ENCODE assay signal across 1 cellular context in genomic region chr3:67654099-67654831, GRCh38.
A peak's percentile ranks its signal among the peaks of the same experiment; 100 is the strongest.
TF ChIP-seq lines count a peak whose summit lies in the region.

Gene SUCLG2 (minus strand): TSS chr3:67654612. CDS start chr3:67654586, 26 bp downstream.

TF ChIP-seq in HepG2, 621 proteins besides CTCF, POLR2A, EP300 and RAD21 (continued from another document and continues in another):
- TF ChIP-seq, protein P1, sequence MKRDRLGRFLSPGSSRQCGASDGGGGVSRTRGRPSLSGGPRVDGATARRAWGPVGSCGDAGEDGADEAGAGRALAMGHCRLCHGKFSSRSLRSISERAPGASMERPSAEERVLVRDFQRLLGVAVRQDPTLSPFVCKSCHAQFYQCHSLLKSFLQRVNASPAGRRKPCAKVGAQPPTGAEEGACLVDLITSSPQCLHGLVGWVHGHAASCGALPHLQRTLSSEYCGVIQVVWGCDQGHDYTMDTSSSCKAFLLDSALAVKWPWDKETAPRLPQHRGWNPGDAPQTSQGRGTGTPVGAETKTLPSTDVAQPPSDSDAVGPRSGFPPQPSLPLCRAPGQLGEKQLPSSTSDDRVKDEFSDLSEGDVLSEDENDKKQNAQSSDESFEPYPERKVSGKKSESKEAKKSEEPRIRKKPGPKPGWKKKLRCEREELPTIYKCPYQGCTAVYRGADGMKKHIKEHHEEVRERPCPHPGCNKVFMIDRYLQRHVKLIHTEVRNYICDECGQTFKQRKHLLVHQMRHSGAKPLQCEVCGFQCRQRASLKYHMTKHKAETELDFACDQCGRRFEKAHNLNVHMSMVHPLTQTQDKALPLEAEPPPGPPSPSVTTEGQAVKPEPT (CRISPR knock-in tag; IDR thresholded peaks at IDR 0.05; ENCODE audit: low read depth) = 0 out of 2 replicates have a peak, but pooled peaks have one; percentile 16
- TF ChIP-seq ATF1 (CRISPR knock-in tag; IDR thresholded peaks at IDR 0.05) = no peak
- TF ChIP-seq HES4 (CRISPR knock-in tag; IDR thresholded peaks at IDR 0.05; ENCODE audit: borderline replicate concordance) = peak; percentile 31; the same call in 1 of the 2 replicates
- TF ChIP-seq, protein P2, sequence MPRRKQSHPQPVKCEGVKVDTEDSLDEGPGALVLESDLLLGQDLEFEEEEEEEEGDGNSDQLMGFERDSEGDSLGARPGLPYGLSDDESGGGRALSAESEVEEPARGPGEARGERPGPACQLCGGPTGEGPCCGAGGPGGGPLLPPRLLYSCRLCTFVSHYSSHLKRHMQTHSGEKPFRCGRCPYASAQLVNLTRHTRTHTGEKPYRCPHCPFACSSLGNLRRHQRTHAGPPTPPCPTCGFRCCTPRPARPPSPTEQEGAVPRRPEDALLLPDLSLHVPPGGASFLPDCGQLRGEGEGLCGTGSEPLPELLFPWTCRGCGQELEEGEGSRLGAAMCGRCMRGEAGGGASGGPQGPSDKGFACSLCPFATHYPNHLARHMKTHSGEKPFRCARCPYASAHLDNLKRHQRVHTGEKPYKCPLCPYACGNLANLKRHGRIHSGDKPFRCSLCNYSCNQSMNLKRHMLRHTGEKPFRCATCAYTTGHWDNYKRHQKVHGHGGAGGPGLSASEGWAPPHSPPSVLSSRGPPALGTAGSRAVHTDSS (CRISPR knock-in tag; conservative IDR thresholded peaks at IDR 0.05) = no peak
- no peak for TF ChIP-seq ZBTB21 (CRISPR knock-in tag; IDR thresholded peaks at IDR 0.05)
- TF ChIP-seq ZNF124 (CRISPR knock-in tag; IDR thresholded peaks at IDR 0.05) = no peak
- no peak for TF ChIP-seq ZNF317 (CRISPR knock-in tag; IDR thresholded peaks at IDR 0.05)
- TF ChIP-seq FOXP4 (CRISPR knock-in tag; IDR thresholded peaks at IDR 0.05) = no peak
- peak; percentile 47 for TF ChIP-seq ARNTL (CRISPR knock-in tag; IDR thresholded peaks at IDR 0.05)
- no peak for TF ChIP-seq ZNF549 (CRISPR knock-in tag; IDR thresholded peaks at IDR 0.05)
- peak; percentile 91 for TF ChIP-seq MTA1 (CRISPR knock-in tag; IDR thresholded peaks at IDR 0.05; ENCODE audit: borderline replicate concordance)
- no peak for TF ChIP-seq ZNF232 (CRISPR knock-in tag; IDR thresholded peaks at IDR 0.05; ENCODE audit: borderline replicate concordance)
- TF ChIP-seq BRCA1 (CRISPR knock-in tag; IDR thresholded peaks at IDR 0.05) = no peak
- no peak for TF ChIP-seq GLMP (CRISPR knock-in tag; IDR thresholded peaks at IDR 0.05; ENCODE audit: borderline replicate concordance)
- no peak; the same call in 1 of the 2 replicates for TF ChIP-seq ZNF580 (CRISPR knock-in tag; IDR thresholded peaks at IDR 0.05; ENCODE audit: borderline replicate concordance, low read depth)
- TF ChIP-seq RARG (CRISPR knock-in tag; IDR thresholded peaks at IDR 0.05; ENCODE audit: low read depth) = no peak
- TF ChIP-seq EEA1 (CRISPR knock-in tag; IDR thresholded peaks at IDR 0.05; ENCODE audit: borderline replicate concordance) = 0 out of 2 replicates have a peak, but pooled peaks have one; percentile 55
- TF ChIP-seq TCF12 (IDR thresholded peaks at IDR 0.05) = no peak
- TF ChIP-seq TCF12 (CRISPR knock-in tag; IDR thresholded peaks at IDR 0.05) = peak; percentile 46; the same call in 1 of the 2 replicates
- TF ChIP-seq ZNF12 (CRISPR knock-in tag; IDR thresholded peaks at IDR 0.05) = no peak
- peak; percentile 89 for TF ChIP-seq ZFY (CRISPR knock-in tag; IDR thresholded peaks at IDR 0.05)
- no peak for TF ChIP-seq ATAD3A (CRISPR knock-in tag; IDR thresholded peaks at IDR 0.05)
- TF ChIP-seq BORCS8-MEF2B (CRISPR knock-in tag; IDR thresholded peaks at IDR 0.05) = peak; percentile 13; the same call in 1 of the 2 replicates
- TF ChIP-seq CBX5 (CRISPR knock-in tag; IDR thresholded peaks at IDR 0.05; ENCODE audit: borderline replicate concordance) = 0 out of 2 replicates have a peak, but pooled peaks have one; percentile 25
- no peak for TF ChIP-seq CENPX (CRISPR knock-in tag; IDR thresholded peaks at IDR 0.05)
- no peak; the same call in 1 of the 2 replicates for TF ChIP-seq ZFP90 (CRISPR knock-in tag; IDR thresholded peaks at IDR 0.05; ENCODE audit: borderline replicate concordance)
- no peak for TF ChIP-seq CHD2 (IDR thresholded peaks at IDR 0.05; ENCODE audit: low read depth, low read length)
- no peak for TF ChIP-seq FOXK2 (IDR thresholded peaks at IDR 0.05)
- peak; percentile 32; the same call in 1 of the 2 replicates for TF ChIP-seq ZNF891 (CRISPR knock-in tag; IDR thresholded peaks at IDR 0.05)
- no peak for TF ChIP-seq XBP1 (CRISPR knock-in tag; IDR thresholded peaks at IDR 0.05)
- no peak for TF ChIP-seq SRF (IDR thresholded peaks at IDR 0.05; ENCODE audit: low read depth, low read length)
- TF ChIP-seq, protein P3, sequence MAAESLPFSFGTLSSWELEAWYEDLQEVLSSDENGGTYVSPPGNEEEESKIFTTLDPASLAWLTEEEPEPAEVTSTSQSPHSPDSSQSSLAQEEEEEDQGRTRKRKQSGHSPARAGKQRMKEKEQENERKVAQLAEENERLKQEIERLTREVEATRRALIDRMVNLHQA (CRISPR knock-in tag; IDR thresholded peaks at IDR 0.05) = no peak
- TF ChIP-seq GLI4 (CRISPR knock-in tag; IDR thresholded peaks at IDR 0.05; ENCODE audit: borderline replicate concordance) = no peak
- TF ChIP-seq, protein P4, sequence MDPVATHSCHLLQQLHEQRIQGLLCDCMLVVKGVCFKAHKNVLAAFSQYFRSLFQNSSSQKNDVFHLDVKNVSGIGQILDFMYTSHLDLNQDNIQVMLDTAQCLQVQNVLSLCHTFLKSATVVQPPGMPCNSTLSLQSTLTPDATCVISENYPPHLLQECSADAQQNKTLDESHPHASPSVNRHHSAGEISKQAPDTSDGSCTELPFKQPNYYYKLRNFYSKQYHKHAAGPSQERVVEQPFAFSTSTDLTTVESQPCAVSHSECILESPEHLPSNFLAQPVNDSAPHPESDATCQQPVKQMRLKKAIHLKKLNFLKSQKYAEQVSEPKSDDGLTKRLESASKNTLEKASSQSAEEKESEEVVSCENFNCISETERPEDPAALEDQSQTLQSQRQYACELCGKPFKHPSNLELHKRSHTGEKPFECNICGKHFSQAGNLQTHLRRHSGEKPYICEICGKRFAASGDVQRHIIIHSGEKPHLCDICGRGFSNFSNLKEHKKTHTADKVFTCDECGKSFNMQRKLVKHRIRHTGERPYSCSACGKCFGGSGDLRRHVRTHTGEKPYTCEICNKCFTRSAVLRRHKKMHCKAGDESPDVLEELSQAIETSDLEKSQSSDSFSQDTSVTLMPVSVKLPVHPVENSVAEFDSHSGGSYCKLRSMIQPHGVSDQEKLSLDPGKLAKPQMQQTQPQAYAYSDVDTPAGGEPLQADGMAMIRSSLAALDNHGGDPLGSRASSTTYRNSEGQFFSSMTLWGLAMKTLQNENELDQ (CRISPR knock-in tag; IDR thresholded peaks at IDR 0.05; ENCODE audit: borderline replicate concordance) = no peak
- TF ChIP-seq SIN3A (IDR thresholded peaks at IDR 0.05; ENCODE audit: borderline replicate concordance, low read depth, low read length) = no peak; the same call in 1 of the 2 replicates
- TF ChIP-seq ELF3 (CRISPR knock-in tag; IDR thresholded peaks at IDR 0.05) = peak; percentile 78; the same call in 1 of the 2 replicates
- TF ChIP-seq ZMYM4 (CRISPR knock-in tag; IDR thresholded peaks at IDR 0.05) = peak; percentile 89
- TF ChIP-seq KMT2A (CRISPR knock-in tag; IDR thresholded peaks at IDR 0.05) = peak; percentile 83
- no peak for TF ChIP-seq ZNF225 (CRISPR knock-in tag; IDR thresholded peaks at IDR 0.05)
- no peak for TF ChIP-seq TCF7 (IDR thresholded peaks at IDR 0.05; ENCODE audit: low read depth)
- peak; percentile 50 for TF ChIP-seq ZBTB38 (CRISPR knock-in tag; IDR thresholded peaks at IDR 0.05)
- TF ChIP-seq NR2F6 (IDR thresholded peaks at IDR 0.05) = peak; percentile 48; the same call in 1 of the 2 replicates
- TF ChIP-seq NR2F6 (CRISPR knock-in tag; IDR thresholded peaks at IDR 0.05) = peak; percentile 63; the same call in 1 of the 2 replicates
- TF ChIP-seq, protein P5, sequence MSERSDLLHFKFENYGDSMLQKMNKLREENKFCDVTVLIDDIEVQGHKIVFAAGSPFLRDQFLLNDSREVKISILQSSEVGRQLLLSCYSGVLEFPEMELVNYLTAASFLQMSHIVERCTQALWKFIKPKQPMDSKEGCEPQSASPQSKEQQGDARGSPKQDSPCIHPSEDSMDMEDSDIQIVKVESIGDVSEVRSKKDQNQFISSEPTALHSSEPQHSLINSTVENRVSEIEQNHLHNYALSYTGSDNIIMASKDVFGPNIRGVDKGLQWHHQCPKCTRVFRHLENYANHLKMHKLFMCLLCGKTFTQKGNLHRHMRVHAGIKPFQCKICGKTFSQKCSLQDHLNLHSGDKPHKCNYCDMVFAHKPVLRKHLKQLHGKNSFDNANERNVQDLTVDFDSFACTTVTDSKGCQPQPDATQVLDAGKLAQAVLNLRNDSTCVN (CRISPR knock-in tag; IDR thresholded peaks at IDR 0.05; ENCODE audit: borderline replicate concordance) = 0 out of 2 replicates have a peak, but pooled peaks have one; percentile 22
- no peak for TF ChIP-seq ZSCAN12 (CRISPR knock-in tag; IDR thresholded peaks at IDR 0.05)
- peak; percentile 32; the same call in 1 of the 2 replicates for TF ChIP-seq ZNF564 (CRISPR knock-in tag; IDR thresholded peaks at IDR 0.05)
- no peak for TF ChIP-seq ZNF660 (CRISPR knock-in tag; IDR thresholded peaks at IDR 0.05; ENCODE audit: borderline replicate concordance, low read depth)
- TF ChIP-seq, protein P6, sequence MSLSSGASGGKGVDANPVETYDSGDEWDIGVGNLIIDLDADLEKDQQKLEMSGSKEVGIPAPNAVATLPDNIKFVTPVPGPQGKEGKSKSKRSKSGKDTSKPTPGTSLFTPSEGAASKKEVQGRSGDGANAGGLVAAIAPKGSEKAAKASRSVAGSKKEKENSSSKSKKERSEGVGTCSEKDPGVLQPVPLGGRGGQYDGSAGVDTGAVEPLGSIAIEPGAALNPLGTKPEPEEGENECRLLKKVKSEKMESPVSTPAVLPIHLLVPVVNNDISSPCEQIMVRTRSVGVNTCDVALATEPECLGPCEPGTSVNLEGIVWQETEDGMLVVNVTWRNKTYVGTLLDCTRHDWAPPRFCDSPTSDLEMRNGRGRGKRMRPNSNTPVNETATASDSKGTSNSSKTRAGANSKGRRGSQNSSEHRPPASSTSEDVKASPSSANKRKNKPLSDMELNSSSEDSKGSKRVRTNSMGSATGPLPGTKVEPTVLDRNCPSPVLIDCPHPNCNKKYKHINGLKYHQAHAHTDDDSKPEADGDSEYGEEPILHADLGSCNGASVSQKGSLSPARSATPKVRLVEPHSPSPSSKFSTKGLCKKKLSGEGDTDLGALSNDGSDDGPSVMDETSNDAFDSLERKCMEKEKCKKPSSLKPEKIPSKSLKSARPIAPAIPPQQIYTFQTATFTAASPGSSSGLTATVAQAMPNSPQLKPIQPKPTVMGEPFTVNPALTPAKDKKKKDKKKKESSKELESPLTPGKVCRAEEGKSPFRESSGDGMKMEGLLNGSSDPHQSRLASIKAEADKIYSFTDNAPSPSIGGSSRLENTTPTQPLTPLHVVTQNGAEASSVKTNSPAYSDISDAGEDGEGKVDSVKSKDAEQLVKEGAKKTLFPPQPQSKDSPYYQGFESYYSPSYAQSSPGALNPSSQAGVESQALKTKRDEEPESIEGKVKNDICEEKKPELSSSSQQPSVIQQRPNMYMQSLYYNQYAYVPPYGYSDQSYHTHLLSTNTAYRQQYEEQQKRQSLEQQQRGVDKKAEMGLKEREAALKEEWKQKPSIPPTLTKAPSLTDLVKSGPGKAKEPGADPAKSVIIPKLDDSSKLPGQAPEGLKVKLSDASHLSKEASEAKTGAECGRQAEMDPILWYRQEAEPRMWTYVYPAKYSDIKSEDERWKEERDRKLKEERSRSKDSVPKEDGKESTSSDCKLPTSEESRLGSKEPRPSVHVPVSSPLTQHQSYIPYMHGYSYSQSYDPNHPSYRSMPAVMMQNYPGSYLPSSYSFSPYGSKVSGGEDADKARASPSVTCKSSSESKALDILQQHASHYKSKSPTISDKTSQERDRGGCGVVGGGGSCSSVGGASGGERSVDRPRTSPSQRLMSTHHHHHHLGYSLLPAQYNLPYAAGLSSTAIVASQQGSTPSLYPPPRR (CRISPR knock-in tag; IDR thresholded peaks at IDR 0.05; ENCODE audit: borderline replicate concordance) = no peak; the same call in 1 of the 2 replicates
